In the genomic region with DNA sequence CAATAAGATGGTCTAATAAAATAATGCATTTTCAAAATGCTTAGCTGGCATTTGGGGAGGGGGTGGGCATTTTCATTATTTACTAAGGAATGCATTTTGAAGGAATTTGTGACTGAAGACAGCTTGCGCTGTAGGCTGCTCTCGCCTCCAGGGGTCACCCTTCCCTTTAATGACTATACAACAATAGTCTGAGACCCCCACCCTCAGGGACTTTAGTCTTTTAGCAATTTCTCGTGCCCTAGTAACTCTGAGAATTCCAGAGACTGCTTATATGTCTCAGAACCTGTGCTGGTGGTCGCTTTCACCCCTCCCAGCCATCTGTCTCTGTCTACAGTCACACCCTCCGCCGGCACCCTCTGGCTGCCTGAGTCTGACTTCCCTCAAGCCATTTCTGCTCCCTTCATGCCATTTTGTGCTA, we compare ENCODE assay signal across 9 cellular contexts.
DNase-seq lines count a peak whose midpoint lies in the region; ATAC-seq, FAIRE-seq and TF ChIP-seq lines count a peak whose summit lies in the region.
"Had no signal": no experiment of that assay in that cellular context is flagged by ENCODE, and none has a peak within 500 bp of the region (broad histone marks: within the 10 kb centered on the region; RNA-seq: fewer than 3 reads in every experiment).

No MANE protein-coding gene starts in this region.

- H3F3A ChIP-seq in PC-9 (ENCODE audit: insufficient read depth, low read depth) = no peaks in the 10 kb centered on the region

- peak; percentile 51 to 53 for TF ChIP-seq RAD21 in A549 (conservative IDR thresholded peaks at IDR 0.05 in 1 of 2, IDR thresholded peaks at IDR 0.05 in 1 of 2)

- H3K9me2 ChIP-seq in PC-9 (ENCODE audit: insufficient read depth) = no peaks in the 10 kb centered on the region

- ATAC-seq in A549 (peak in 1 of 2 experiments; percentile 72; a peak in 3 of 6 replicates), GM19351 (IDR thresholded peaks at IDR 0.05; ENCODE audit: unreplicated experiment) (peak; percentile 44), right cardiac atrium (peak; percentile 31 to 32)

- H3K79me2 ChIP-seq in PC-9 (ENCODE audit: low read depth) = no peaks in the 10 kb centered on the region

- no peaks in the 10 kb centered on the region for H3K36me3 Mint-ChIP-seq in activated CD4-positive, alpha-beta memory T cell treated with anti-CD3 and anti-CD28 coated beads, Interleukin-2, amount 10 ng/mL, durations not matched to agents 7 days and 5 days (ENCODE audit: low read depth)

- no peak for FAIRE-seq in A549 (lab: Jason Lieb, UNC)

- H3K27ac ChIP-seq in A549 (no peak overlapping the region), PC-9 (no peak overlapping the region), right cardiac atrium (ENCODE audit: low read length) (no peak overlapping the region)

- TF ChIP-seq CTCF in A549 (IDR thresholded peaks at IDR 0.05) = peak; percentile 45
- TF ChIP-seq CTCF in PC-9 (conservative IDR thresholded peaks at IDR 0.05) = peak; percentile 36; the same call in 1 of the 2 replicates

- CTCF ChIA-PET in A549 (lab: Yijun Ruan, JAX) (interaction anchor here (0.7 to 1.4 kb wide), 5 partner anchors 14 to 892 kb away, joined by 3 read pairs; no protein-coding TSS in a partner anchor), PC-9 (lab: Charles Lee) (no interaction called here)
- CTCF ChIA-PET in activated CD4-positive, alpha-beta memory T cell treated with anti-CD3 and anti-CD28 coated beads, Interleukin-2, amount 10 ng/mL, durations not matched to agents 7 days and 5 days (lab: Charles Lee) = no interaction called here

- H3K4me2 ChIP-seq in A549 = no peak overlapping the region
- no peak overlapping the region for H3K4me2 ChIP-seq in PC-9

- H3K27me3 Mint-ChIP-seq in activated CD4-positive, alpha-beta memory T cell treated with anti-CD3 and anti-CD28 coated beads, Interleukin-2, amount 10 ng/mL, durations not matched to agents 7 days and 5 days = no peaks in the 10 kb centered on the region

- H3K27ac Mint-ChIP-seq in activated CD4-positive, alpha-beta memory T cell treated with anti-CD3 and anti-CD28 coated beads, Interleukin-2, amount 10 ng/mL, durations not matched to agents 7 days and 5 days = no peak overlapping the region

- no peak overlapping the region for H3K4me3 Mint-ChIP-seq in activated CD4-positive, alpha-beta memory T cell treated with anti-CD3 and anti-CD28 coated beads, Interleukin-2, amount 10 ng/mL, durations not matched to agents 7 days and 5 days

- H3K36me3 ChIP-seq in PC-9 (ENCODE audit: low read depth) = no peaks in the 10 kb centered on the region

- H2AFZ ChIP-seq in PC-9 = no peak overlapping the region

- H3K4me3 ChIP-seq in A549 = no peak overlapping the region
- H3K4me3 ChIP-seq in PC-9 = no peak overlapping the region
- no peak overlapping the region for H3K4me3 ChIP-seq in right cardiac atrium (ENCODE audit: low read length)

- H3K27me3 ChIP-seq in PC-9 (ENCODE audit: insufficient read depth, low read depth) = no peaks in the 10 kb centered on the region
- H3K27me3 ChIP-seq in right cardiac atrium (ENCODE audit: control insufficient read depth, insufficient read depth) = no peaks in the 10 kb centered on the region

- WGBS in A549 (ENCODE audit: missing lambda C conversion rate) = 78% methylated on average over 6 of the region's 6 CpGs
- WGBS in right cardiac atrium = 54% methylated on average over 6 of the region's 6 CpGs

- POLR2A ChIA-PET in A549 (lab: Yijun Ruan, JAX) (no interaction called here), PC-9 (lab: Charles Lee; ENCODE audit: unreplicated experiment) (no interaction called here)
- POLR2A ChIA-PET in activated CD4-positive, alpha-beta memory T cell treated with anti-CD3 and anti-CD28 coated beads, Interleukin-2, amount 10 ng/mL, durations not matched to agents 7 days and 5 days (lab: Charles Lee) = no interaction called here

- H4K20me1 ChIP-seq in PC-9 (ENCODE audit: insufficient read depth) = no peaks in the 10 kb centered on the region

- H3K4me1 ChIP-seq in A549 (peaks cover 8% of the 10 kb centered on the region; the same call in 1 of the 3 replicates), PC-9 (replicated peaks; ENCODE audit: insufficient read depth) (peaks cover 12% of the 10 kb centered on the region), right cardiac atrium (ENCODE audit: control insufficient read depth, insufficient read depth, low read length) (peaks cover 2% of the 10 kb centered on the region)

- peaks cover 1% of the 10 kb centered on the region for H3K9me3 Mint-ChIP-seq in activated CD4-positive, alpha-beta memory T cell treated with anti-CD3 and anti-CD28 coated beads, Interleukin-2, amount 10 ng/mL, durations not matched to agents 7 days and 5 days

- DNase-seq in A549 (ENCODE audit: low read depth in 1 of 2, low spot score in 1 of 2) (peak in 1 of 2 experiments; percentile 17), PC-9 (no peak), right cardiac atrium (peak in 1 of 3 donors; percentile 48), T-helper 1 cell (no peak)
- DNase-seq in activated CD4-positive, alpha-beta memory T cell treated with anti-CD3 and anti-CD28 coated beads, Interleukin-2, amount 10 ng/mL, durations not matched to agents 7 days and 5 days = no peak
- DNase-seq in activated CD8-positive, alpha-beta memory T cell treated with anti-CD3 and anti-CD28 coated beads for 24 hours = no peak
- DNase-seq in activated CD8-positive, alpha-beta memory T cell treated with anti-CD3 and anti-CD28 coated beads, Interleukin-2, amount 50 U/mL, for 48 hours = no peak
- DNase-seq: activated CD4-positive, alpha-beta T cell treated with anti-CD3 and anti-CD28 coated beads, Interleukin-2, amount 50 U/mL, for 48 hours had no signal

- intact Hi-C loops in PC-9 (cut with micrococcal nuclease; ENCODE audit: unreplicated experiment) = loop anchor here (5.0 kb wide), 1 partner anchor 673 kb away; a partner anchor contains a TSS
- intact Hi-C loops in right cardiac atrium (cut with DNase I) = no loop called here

- H3K9me3 ChIP-seq in A549 (no peaks in the 10 kb centered on the region), PC-9 (ENCODE audit: insufficient read depth, low read depth) (no peaks in the 10 kb centered on the region), right cardiac atrium (ENCODE audit: control insufficient read depth, low read length) (no peaks in the 10 kb centered on the region)

- TF ChIP-seq POLR2A in A549 (IDR thresholded peaks at IDR 0.05; ENCODE audit: low read length) = no peak

- no peaks in the 10 kb centered on the region for H3K4me1 Mint-ChIP-seq in activated CD4-positive, alpha-beta memory T cell treated with anti-CD3 and anti-CD28 coated beads, Interleukin-2, amount 10 ng/mL, durations not matched to agents 7 days and 5 days

- BruUV-seq in PC-9 (replicated peaks; lab: Mats Ljungman, UMichigan) = no TSS peak

- TF ChIP-seq EP300 in A549 (IDR thresholded peaks at IDR 0.05) = no peak

TF ChIP-seq in A549, 52 proteins besides CTCF, POLR2A, EP300 and RAD21:
- TF ChIP-seq MAFK (IDR thresholded peaks at IDR 0.05; ENCODE audit: partially characterized antibody) = peak; percentile 49
- TF ChIP-seq HOXB5 (CRISPR knock-in tag; IDR thresholded peaks at IDR 0.05) = no peak
- TF ChIP-seq NFE2L2 (conservative IDR thresholded peaks at IDR 0.05; ENCODE audit: low read length) = no peak
- TF ChIP-seq SMC3 (IDR thresholded peaks at IDR 0.05) = peak; percentile 44
- TF ChIP-seq BHLHE40 (IDR thresholded peaks at IDR 0.05; ENCODE audit: low read depth, low read length) = no peak
- no peak for TF ChIP-seq FOXS1 (CRISPR knock-in tag; IDR thresholded peaks at IDR 0.05)
- TF ChIP-seq, protein P1, sequence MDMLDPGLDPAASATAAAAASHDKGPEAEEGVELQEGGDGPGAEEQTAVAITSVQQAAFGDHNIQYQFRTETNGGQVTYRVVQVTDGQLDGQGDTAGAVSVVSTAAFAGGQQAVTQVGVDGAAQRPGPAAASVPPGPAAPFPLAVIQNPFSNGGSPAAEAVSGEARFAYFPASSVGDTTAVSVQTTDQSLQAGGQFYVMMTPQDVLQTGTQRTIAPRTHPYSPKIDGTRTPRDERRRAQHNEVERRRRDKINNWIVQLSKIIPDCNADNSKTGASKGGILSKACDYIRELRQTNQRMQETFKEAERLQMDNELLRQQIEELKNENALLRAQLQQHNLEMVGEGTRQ (IDR thresholded peaks at IDR 0.05) = no peak
